12 cellular contexts compared by ENCODE assay signal in the genomic region with DNA sequence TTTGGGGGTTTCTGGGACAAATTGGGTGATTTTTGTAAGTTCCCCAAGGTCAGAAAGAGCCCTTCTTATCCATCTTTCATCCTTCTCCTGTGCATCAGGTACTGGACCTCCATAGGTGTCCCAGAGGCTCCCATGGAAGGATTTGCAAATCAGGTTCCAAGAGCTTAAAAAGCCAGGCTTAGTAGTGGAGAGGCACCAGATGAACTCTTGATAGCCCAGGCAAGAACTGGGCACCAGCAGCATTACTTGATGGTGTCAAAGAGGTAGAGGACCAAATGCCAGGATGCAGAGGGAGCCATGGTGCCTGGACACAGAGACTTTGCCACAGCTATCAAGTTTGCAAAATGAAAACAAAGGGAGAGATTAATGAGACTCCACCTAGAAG. TPM values are rescaled to one million over a fixed set of nuclear protein-coding genes. Genes with fewer than 3 reads are reported as not detected.
DNase-seq lines count a peak whose midpoint lies in the region; ATAC-seq, FAIRE-seq and TF ChIP-seq lines count a peak whose summit lies in the region.
"Had no signal": no experiment of that assay in that cellular context is flagged by ENCODE, and none has a peak within 500 bp of the region (broad histone marks: within the 10 kb centered on the region; RNA-seq: fewer than 3 reads in every experiment).

No MANE protein-coding gene starts in this region.

- no peaks in the 10 kb centered on the region for H3K79me2 ChIP-seq in GM23248 (ENCODE audit: insufficient read depth)
- H3K79me2 ChIP-seq in SU-DHL-6 (ENCODE audit: insufficient read depth, low read length), result no peaks in the 10 kb centered on the region

- in situ Hi-C loops in GM23248 (cut with MboI), result loop anchor here (10.0 kb wide), 1 partner anchor 183 kb away; no protein-coding TSS in a partner anchor

- peak overlapping the region; percentile 64 for H3K9ac ChIP-seq in GM23248
- H3K9ac ChIP-seq in SU-DHL-6 (ENCODE audit: low read length), result no peak overlapping the region
- no peak overlapping the region for H3K9ac ChIP-seq in iPS-15b (ENCODE audit: low read depth, low read length)
- peak overlapping the region; percentile 34 to 79 (median 36) for H3K9ac ChIP-seq in skeletal muscle tissue (ENCODE audit: low read depth in 1 of 3, low read length in 3 of 3)

- peaks cover 53% of the 10 kb centered on the region for H3F3A ChIP-seq in GM23248 (ENCODE audit: insufficient read depth)
- no peaks in the 10 kb centered on the region for H3F3A ChIP-seq in SU-DHL-6 (ENCODE audit: insufficient read depth)

- H3K9me2 ChIP-seq in GM23248 (ENCODE audit: insufficient read depth) (no peaks in the 10 kb centered on the region), SU-DHL-6 (replicated peaks; ENCODE audit: insufficient read depth, low read length) (no peaks in the 10 kb centered on the region)

- H3K4me2 ChIP-seq in GM23248 (ENCODE audit: unreplicated experiment), result peak overlapping the region; percentile 50
- H3K4me2 ChIP-seq in SU-DHL-6 (ENCODE audit: low read depth, low read length, poor library complexity, severe bottlenecking), result no peak overlapping the region

- H3K27me3 ChIP-seq in GM23248 (replicated peaks; ENCODE audit: insufficient read depth) (no peaks in the 10 kb centered on the region), SU-DHL-6 (ENCODE audit: low read length) (no peaks in the 10 kb centered on the region), iPS-15b (ENCODE audit: control insufficient read depth, insufficient read depth, low read length) (no peaks in the 10 kb centered on the region), skeletal muscle tissue (ENCODE audit: control insufficient read depth in 3 of 3, insufficient read depth in 3 of 3, low read length in 3 of 3) (no peaks in the 10 kb centered on the region), testis (no peaks in the 10 kb centered on the region)

- H3K36me3 ChIP-seq in GM23248 (ENCODE audit: low read depth), result no peaks in the 10 kb centered on the region
- H3K36me3 ChIP-seq in SU-DHL-6 (ENCODE audit: low read length), result no peaks in the 10 kb centered on the region
- no peaks in the 10 kb centered on the region for H3K36me3 ChIP-seq in iPS-15b (ENCODE audit: control insufficient read depth, insufficient read depth, low read length)
- no peaks in the 10 kb centered on the region for H3K36me3 ChIP-seq in skeletal muscle tissue (ENCODE audit: control insufficient read depth in 3 of 3, insufficient read depth in 3 of 3, low read length in 3 of 3)
- H3K36me3 ChIP-seq in testis (ENCODE audit: low read depth, missing control alignments), result no peaks in the 10 kb centered on the region

- TF ChIP-seq POLR2A in testis (IDR thresholded peaks at IDR 0.05), result no peak

- no peaks in the 10 kb centered on the region for H4K20me1 ChIP-seq in GM23248 (ENCODE audit: insufficient read depth)
- H4K20me1 ChIP-seq in SU-DHL-6 (ENCODE audit: low read depth, low read length), result no peaks in the 10 kb centered on the region

- peaks cover 52% of the 10 kb centered on the region for H3K4me1 ChIP-seq in GM23248 (ENCODE audit: insufficient read depth)
- H3K4me1 ChIP-seq in iPS-15b (ENCODE audit: control insufficient read depth, insufficient read depth, low read length), result peaks cover 10% of the 10 kb centered on the region
- H3K4me1 ChIP-seq in skeletal muscle tissue (ENCODE audit: control insufficient read depth in 3 of 3, insufficient read depth in 3 of 3, low read length in 3 of 3), result peaks cover 11 to 22% (median 14%) of the 10 kb centered on the region in 3 donors
- H3K4me1 ChIP-seq in testis, result peaks cover 23% of the 10 kb centered on the region

- no peak for ATAC-seq in GM18868 (IDR thresholded peaks at IDR 0.05; ENCODE audit: unreplicated experiment)

- H2AFZ ChIP-seq in GM23248 (peak overlapping the region; percentile 88), SU-DHL-6 (ENCODE audit: low read depth, low read length, severe bottlenecking) (peak overlapping the region; percentile 47)

- H3K9me3 ChIP-seq in GM23248 (ENCODE audit: low read depth) (no peaks in the 10 kb centered on the region), SU-DHL-6 (ENCODE audit: insufficient read depth, low read length) (no peaks in the 10 kb centered on the region), iPS-15b (ENCODE audit: control insufficient read depth, insufficient read depth, low read length) (no peaks in the 10 kb centered on the region), skeletal muscle tissue (ENCODE audit: control insufficient read depth in 3 of 3, low read length in 3 of 3) (no peaks in the 10 kb centered on the region), testis (no peaks in the 10 kb centered on the region)

- intact Hi-C loops in testis (cut with DNase I; ENCODE audit: low total_unique reads), result loop anchor here (10.0 kb wide), 1 partner anchor 183 kb away; no protein-coding TSS in a partner anchor

- H3K27ac ChIP-seq in GM23248, result peak overlapping the region; percentile 96
- no peak overlapping the region for H3K27ac ChIP-seq in SU-DHL-6 (ENCODE audit: low read depth, low read length)
- no peak overlapping the region for H3K27ac ChIP-seq in skeletal muscle tissue (ENCODE audit: low read depth, low read length)
- H3K27ac ChIP-seq in testis, result peak overlapping the region in 1 of 2 donors; percentile 3

- no peak for DNase-seq in GM23248
- no peak for DNase-seq in activated effector memory CD4-positive, alpha-beta T cell treated with Interleukin-2 at 50 U/mL for 16 hours
- DNase-seq in testis, result no peak
- DNase-seq in RCC 7860 (ENCODE audit: low spot score), result no peak
- DNase-seq: activated CD4-positive, alpha-beta T cell treated with anti-CD3 and anti-CD28 coated beads, Interleukin-2, amount 50 U/mL, for 1 hour; activated effector memory CD4-positive, alpha-beta T cell treated with anti-CD3 and anti-CD28 coated beads, Interleukin-2, amount 50 U/mL, for 16 hours; NCI-H1105 had no signal

- no peak for FAIRE-seq in RCC 7860 (lab: Jason Lieb, UNC)
- FAIRE-seq: endometrium had no signal

- TF ChIP-seq CTCF in SU-DHL-6 (IDR thresholded peaks at IDR 0.05; ENCODE audit: insufficient read depth, low read length, poor library complexity, severe bottlenecking), result no peak
- TF ChIP-seq CTCF in testis (IDR thresholded peaks at IDR 0.05), result no peak

- H3K4me3 ChIP-seq in GM23248, result peak overlapping the region; percentile 33
- no peak overlapping the region for H3K4me3 ChIP-seq in SU-DHL-6 (ENCODE audit: insufficient read depth, low read length, poor library complexity, severe bottlenecking)
- H3K4me3 ChIP-seq in iPS-15b (ENCODE audit: low read depth, low read length), result peak overlapping the region; percentile 26
- H3K4me3 ChIP-seq in skeletal muscle tissue (ENCODE audit: low read length in 3 of 3), result peak overlapping the region in 1 of 3 donors; percentile 63
- no peak overlapping the region for H3K4me3 ChIP-seq in testis

RNA-seq across cellular contexts. Expression of gene TRAM2, which starts 20.9 kb away (rescaled TPM):
- total RNA-seq in GM23248 (2014; rRNA removed; shearing (Covaris generic)), result 174 and 182 TPM in 2 replicates
- polyA plus RNA-seq in GM23248 (2016; fragmentation: Nextera tagmentation; extraction: Ambion mirVana), result 141 and 145 TPM in 2 replicates
- total RNA-seq in skeletal muscle tissue, result 13.6 TPM
- total RNA-seq in testis, result 10 to 100 TPM; 21.1 to 26.1 TPM
- polyA plus RNA-seq in testis (ENCODE audit: insufficient read depth, low read depth, low replicate concordance), result 34.7 TPM

Comparison
In these comparisons a context has a peak if more than half of its experiments do, and no peak if none do; other contexts are left out.
1. H3K4me3 ChIP-seq: peak in GM23248 (single experiment) and iPS-15b (single experiment); none in SU-DHL-6 (single experiment) and testis (0 of 2).
2. H3K9ac ChIP-seq: peak in GM23248 (single experiment) and skeletal muscle tissue (3 of 3); none in SU-DHL-6 (single experiment) and iPS-15b (single experiment).